Comparison of ENCODE assay signal across 8 cellular contexts in genomic region chr10:6275022-6275997, GRCh38.
DNase-seq lines count a peak whose midpoint lies in the region; ATAC-seq, FAIRE-seq and TF ChIP-seq lines count a peak whose summit lies in the region.

No MANE protein-coding gene starts in this region.

- no peak; the same call in 1 of the 2 replicates for TF ChIP-seq CTCF in AG09319 (IDR thresholded peaks at IDR 0.05; ENCODE audit: low read depth, low read length)
- TF ChIP-seq CTCF in bronchial epithelial cell (IDR thresholded peaks at IDR 0.05; ENCODE audit: insufficient read depth, low read length, severe bottlenecking), result no peak

- H3K4me3 ChIP-seq in bronchial epithelial cell (ENCODE audit: low read depth, low read length), result no peak overlapping the region

- H3K36me3 ChIP-seq in bronchial epithelial cell (ENCODE audit: control insufficient read depth, insufficient read depth, low read length), result no peaks in the 10 kb centered on the region

- ATAC-seq in GM19372 (IDR thresholded peaks at IDR 0.05; ENCODE audit: low read depth, unreplicated experiment), result peak; percentile 74
- peak; percentile 87 to 89 for ATAC-seq in activated CD4-positive, CD25-positive, alpha-beta regulatory T cell treated with anti-CD3 and anti-CD28 coated beads, Interleukin-2, amount 50 U/mL, for 24 hours

- peak; percentile 97 for FAIRE-seq in bronchial epithelial cell (lab: Jason Lieb, UNC)

- peak; percentile 79 for DNase-seq in AG09319 (ENCODE audit: extremely low read depth, low read depth)
- DNase-seq in HT-29 (ENCODE audit: low spot score), result peak; percentile 86
- DNase-seq in bronchial epithelial cell (ENCODE audit: low read depth), result peak; percentile 99
- peak; percentile 94 for DNase-seq in kidney glomerular epithelial cell (lab: John Stamatoyannopoulos, UW)
- peak; percentile 91 to 96 for DNase-seq in stimulated activated CD4-positive, alpha-beta T cell treated with anti-CD3 and anti-CD28 coated beads, Interleukin-15, amount 100 ng/mL, for 48 hours (ENCODE audit: low read depth in 2 of 2)
- no peak for DNase-seq in SKM-1 treated with dmso at 0.1 percent for 144 hours (lab: John Stamatoyannopoulos, UW; ENCODE audit: unreplicated experiment)

- H3K27me3 ChIP-seq in bronchial epithelial cell (ENCODE audit: control insufficient read depth, insufficient read depth, low read length), result no peaks in the 10 kb centered on the region
